27 cellular contexts compared by ENCODE assay signal in the genomic region with DNA sequence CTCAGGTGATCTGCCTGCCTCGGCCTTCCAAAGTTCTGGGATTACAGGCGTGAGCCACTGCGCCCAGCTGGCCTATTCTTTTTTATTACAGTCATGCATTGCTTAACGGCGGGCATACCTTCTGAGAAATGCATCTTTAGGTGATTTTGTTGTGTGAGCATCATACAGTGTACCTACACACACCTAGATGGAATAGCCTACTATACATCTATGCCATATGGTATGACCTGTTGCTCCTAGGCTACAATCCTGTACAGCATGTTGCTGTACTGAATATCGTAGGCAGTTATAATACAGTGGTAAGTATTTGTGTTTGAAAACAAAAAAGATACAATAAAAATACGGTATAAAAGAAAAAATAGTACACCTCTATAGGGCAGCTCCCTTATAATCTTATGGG.
"Had no signal": no experiment of that assay in that cellular context is flagged by ENCODE, and none has a peak within 500 bp of the region (broad histone marks: within the 10 kb centered on the region; RNA-seq: fewer than 3 reads in every experiment).

No MANE protein-coding gene starts in this region.

- H3K27me3 ChIP-seq: neutrophil, pancreas, right lobe of liver, sigmoid colon, stomach, thyroid gland, tibial nerve, upper lobe of right lung, uterus had no signal

- H3K9me3 ChIP-seq: neutrophil, pancreas, prostate gland, right lobe of liver, sigmoid colon, stomach, thoracic aorta, thyroid gland, tibial nerve, upper lobe of right lung, uterus had no signal

- DNase-seq: naive thymus-derived CD8-positive, alpha-beta T cell; nephron progenitor cell; nucleus accumbens; pancreas; right cardiac atrium; right lobe of liver; sigmoid colon; small intestine; stimulated activated CD4-positive, alpha-beta T cell treated with anti-CD3 and anti-CD28 coated beads, Interleukin-15, amount 100 ng/mL, for 24 hours; stimulated activated CD4-positive, alpha-beta T cell treated with anti-CD3 and anti-CD28 coated beads, Interleukin-2, amount 100 ng/mL, for 24 hours; stimulated activated CD4-positive, alpha-beta T cell treated with anti-CD3 and anti-CD28 coated beads, Interleukin-2, amount 100 ng/mL, for 48 hours; stimulated activated CD4-positive, alpha-beta T cell treated with anti-CD3 and anti-CD28 coated beads, Interleukin-4, amount 100 ng/mL, for 24 hours; stimulated activated naive B cell treated with anti-CD40 and anti-IgM and Interleukin-4, amounts not matched to agents 10 μg/mL and 1 μg/mL and 100 μg/mL, for 72 hours; stimulated activated naive CD4-positive, alpha-beta T cell treated with Interleukin-2 at 50 U/mL for 16 hours; stomach; thyroid gland; upper lobe of right lung; uterus had no signal

- H3K4me3 Mint-ChIP-seq: natural killer cell treated with Interleukin-12 subunit alpha and Interleukin-12 subunit beta and Interleukin-15 and Interleukin-18, amount 100 ng/mL, for 72 hours; nephron progenitor cell; neural crest cell; stimulated activated effector memory CD8-positive, alpha-beta T cell treated with anti-CD3 and anti-CD28 coated beads, Interleukin-12 subunit alpha, Interleukin-12 subunit beta, amount 100 ng/mL, for 72 hours; stimulated activated naive B cell treated with anti-CD40 and anti-IgM and Interleukin-4, amounts not matched to agents 10 μg/mL and 1 μg/mL and 100 μg/mL, for 72 hours; stimulated activated naive CD8-positive, alpha-beta T cell treated with anti-CD3 and anti-CD28 coated beads, Interleukin-15, Interleukin-2, amounts not matched to agents 100 ng/mL and 50 ng/mL, for 24 hours; type B pancreatic cell had no signal

- H3K27me3 Mint-ChIP-seq: naive thymus-derived CD8-positive, alpha-beta T cell; natural killer cell treated with Interleukin-12 subunit alpha and Interleukin-12 subunit beta and Interleukin-15 and Interleukin-18, amount 100 ng/mL, for 72 hours; stimulated activated naive B cell treated with anti-CD40 and anti-IgM and Interleukin-4, amounts not matched to agents 10 μg/mL and 1 μg/mL and 100 μg/mL, for 72 hours; stimulated activated naive CD8-positive, alpha-beta T cell treated with anti-CD3 and anti-CD28 coated beads, Interleukin-15, Interleukin-2, amounts not matched to agents 100 ng/mL and 50 ng/mL, for 24 hours had no signal

- H3K9me3 Mint-ChIP-seq: natural killer cell treated with Interleukin-12 subunit alpha and Interleukin-12 subunit beta and Interleukin-15 and Interleukin-18, amount 100 ng/mL, for 72 hours; stimulated activated effector memory CD8-positive, alpha-beta T cell treated with anti-CD3 and anti-CD28 coated beads, Interleukin-12 subunit alpha, Interleukin-12 subunit beta, amount 100 ng/mL, for 72 hours; stimulated activated naive B cell treated with anti-CD40 and anti-IgM and Interleukin-4, amounts not matched to agents 10 μg/mL and 1 μg/mL and 100 μg/mL, for 72 hours; stimulated activated naive CD8-positive, alpha-beta T cell treated with anti-CD3 and anti-CD28 coated beads, Interleukin-15, Interleukin-2, amounts not matched to agents 100 ng/mL and 50 ng/mL, for 24 hours had no signal

- H3K27ac ChIP-seq: pancreas, prostate gland, right lobe of liver, sigmoid colon, stomach, thoracic aorta, thyroid gland, tibial nerve, upper lobe of right lung, uterus had no signal

- H3K4me3 ChIP-seq: pancreas, prostate gland, right lobe of liver, sigmoid colon, stomach, thoracic aorta, thyroid gland, tibial nerve, upper lobe of right lung, uterus had no signal

- ATAC-seq: naive thymus-derived CD8-positive, alpha-beta T cell; natural killer cell treated with Interleukin-12 subunit alpha and Interleukin-12 subunit beta and Interleukin-15 and Interleukin-18, amount 100 ng/mL, for 72 hours; pancreas; right cardiac atrium; right lobe of liver; stimulated activated effector memory CD8-positive, alpha-beta T cell treated with anti-CD3 and anti-CD28 coated beads, Interleukin-12 subunit alpha, Interleukin-12 subunit beta, amount 100 ng/mL, for 72 hours; stimulated activated naive B cell treated with anti-CD40 and anti-IgM and Interleukin-4, amounts not matched to agents 10 μg/mL and 1 μg/mL and 100 μg/mL, for 72 hours; upper lobe of right lung had no signal

- H3K4me1 ChIP-seq: prostate gland, right lobe of liver, uterus had no signal

- H3K27ac Mint-ChIP-seq: natural killer cell treated with Interleukin-12 subunit alpha and Interleukin-12 subunit beta and Interleukin-15 and Interleukin-18, amount 100 ng/mL, for 72 hours; nephron progenitor cell; stimulated activated effector memory CD8-positive, alpha-beta T cell treated with anti-CD3 and anti-CD28 coated beads, Interleukin-12 subunit alpha, Interleukin-12 subunit beta, amount 100 ng/mL, for 72 hours; stimulated activated naive B cell treated with anti-CD40 and anti-IgM and Interleukin-4, amounts not matched to agents 10 μg/mL and 1 μg/mL and 100 μg/mL, for 72 hours; stimulated activated naive CD8-positive, alpha-beta T cell treated with anti-CD3 and anti-CD28 coated beads, Interleukin-15, Interleukin-2, amounts not matched to agents 100 ng/mL and 50 ng/mL, for 24 hours; type B pancreatic cell had no signal

- H3K36me3 ChIP-seq: neutrophil, pancreas, prostate gland, right lobe of liver, sigmoid colon, stomach, thoracic aorta, thyroid gland, tibial nerve, upper lobe of right lung, uterus had no signal
